In genomic region chr5:79705632-79706031, GRCh38 we compare ENCODE assay signal across 20 cellular contexts.
"Had no signal": no experiment of that assay in that cellular context is flagged by ENCODE, and none has a peak within 500 bp of the region (broad histone marks: within the 10 kb centered on the region; RNA-seq: fewer than 3 reads in every experiment).

No MANE protein-coding gene starts in this region.

- ATAC-seq: left colon; naive thymus-derived CD8-positive, alpha-beta T cell; right lobe of liver; stimulated activated naive B cell treated with anti-CD40 and anti-IgM and Interleukin-4, amounts not matched to agents 10 μg/mL and 1 μg/mL and 100 μg/mL, for 72 hours had no signal

- H3K4me1 Mint-ChIP-seq: nephron progenitor cell; stimulated activated naive B cell treated with anti-CD40 and anti-IgM and Interleukin-4, amounts not matched to agents 10 μg/mL and 1 μg/mL and 100 μg/mL, for 72 hours had no signal

- H3K4me3 ChIP-seq: dorsolateral prefrontal cortex, prostate gland, right lobe of liver, thoracic aorta had no signal

- H3K4me3 Mint-ChIP-seq: naive thymus-derived CD8-positive, alpha-beta T cell; nephron progenitor cell; stimulated activated naive B cell treated with anti-CD40 and anti-IgM and Interleukin-4, amounts not matched to agents 10 μg/mL and 1 μg/mL and 100 μg/mL, for 72 hours; stimulated activated naive CD8-positive, alpha-beta T cell treated with anti-CD3 and anti-CD28 coated beads, Interleukin-15, Interleukin-2, amounts not matched to agents 100 ng/mL and 50 ng/mL, for 24 hours had no signal

- H3K27me3 ChIP-seq: dorsolateral prefrontal cortex, right lobe of liver had no signal

- H3K27ac ChIP-seq: dorsolateral prefrontal cortex, prostate gland, right lobe of liver, thoracic aorta had no signal

- H3K9me3 ChIP-seq: prostate gland, right lobe of liver, thoracic aorta had no signal

- H3K36me3 ChIP-seq: prostate gland, right lobe of liver, thoracic aorta had no signal

- H3K4me1 ChIP-seq: prostate gland had no signal

- H3K27ac Mint-ChIP-seq: naive thymus-derived CD8-positive, alpha-beta T cell; nephron progenitor cell; stimulated activated naive B cell treated with anti-CD40 and anti-IgM and Interleukin-4, amounts not matched to agents 10 μg/mL and 1 μg/mL and 100 μg/mL, for 72 hours; stimulated activated naive CD8-positive, alpha-beta T cell treated with anti-CD3 and anti-CD28 coated beads, Interleukin-15, Interleukin-2, amounts not matched to agents 100 ng/mL and 50 ng/mL, for 24 hours had no signal

- H3K27me3 Mint-ChIP-seq: naive thymus-derived CD8-positive, alpha-beta T cell; stimulated activated naive B cell treated with anti-CD40 and anti-IgM and Interleukin-4, amounts not matched to agents 10 μg/mL and 1 μg/mL and 100 μg/mL, for 72 hours; stimulated activated naive CD8-positive, alpha-beta T cell treated with anti-CD3 and anti-CD28 coated beads, Interleukin-15, Interleukin-2, amounts not matched to agents 100 ng/mL and 50 ng/mL, for 24 hours had no signal

- DNase-seq: central memory CD4-positive, alpha-beta T cell; dorsolateral prefrontal cortex; effector CD4-positive, alpha-beta T cell; head of caudate nucleus; hippocampal formation; left colon; mammary epithelial cell; mesendoderm; midbrain; naive thymus-derived CD8-positive, alpha-beta T cell; nephron progenitor cell; nucleus accumbens; right lobe of liver; small intestine; stimulated activated CD4-positive, alpha-beta T cell treated with anti-CD3 and anti-CD28 coated beads, Interleukin-15, amount 100 ng/mL, for 24 hours; stimulated activated CD4-positive, alpha-beta T cell treated with anti-CD3 and anti-CD28 coated beads, Interleukin-2, amount 100 ng/mL, for 48 hours; stimulated activated naive B cell treated with anti-CD40 and anti-IgM and Interleukin-4, amounts not matched to agents 10 μg/mL and 1 μg/mL and 100 μg/mL, for 72 hours had no signal
